ENCODE assay signal across 22 cellular contexts in genomic region chr18:73895701-73896100, GRCh38.
DNase-seq lines count a peak whose midpoint lies in the region; ATAC-seq, FAIRE-seq and TF ChIP-seq lines count a peak whose summit lies in the region.
"Had no signal": no experiment of that assay in that cellular context is flagged by ENCODE, and none has a peak within 500 bp of the region (broad histone marks: within the 10 kb centered on the region; RNA-seq: fewer than 3 reads in every experiment).

No MANE protein-coding gene starts in this region.

- no peak overlapping the region for H3K4me3 Mint-ChIP-seq in naive B cell
- H3K4me3 Mint-ChIP-seq: activated CD8-positive, alpha-beta T cell treated with anti-CD3 and anti-CD28 coated beads, Interleukin-2, amount 10 ng/mL, durations not matched to agents 7 days and 5 days; activated naive CD8-positive, alpha-beta T cell treated with anti-CD3 and anti-CD28 coated beads, Interleukin-2, amount 50 U/mL, for 24 hours; activated T-helper 17 cell treated with anti-CD3 and anti-CD28 coated beads, Interleukin-2, amount 50 U/mL, for 72 hours; B cell; neural crest cell had no signal

- H3K27me3 ChIP-seq in bronchial epithelial cell (ENCODE audit: control insufficient read depth, insufficient read depth, low read length) = no peaks in the 10 kb centered on the region
- H3K27me3 ChIP-seq: dorsolateral prefrontal cortex had no signal

- TF ChIP-seq CTCF in bronchial epithelial cell (IDR thresholded peaks at IDR 0.05; ENCODE audit: insufficient read depth, low read length, severe bottlenecking) = no peak

- no peak for TF ChIP-seq POLR2A in erythroblast (IDR thresholded peaks at IDR 0.05; ENCODE audit: low read length)

- peak overlapping the region in 4 of 6 donors; percentile 8 to 87 (median 36) for H3K27ac Mint-ChIP-seq in naive B cell
- H3K27ac Mint-ChIP-seq: activated CD8-positive, alpha-beta T cell treated with anti-CD3 and anti-CD28 coated beads, Interleukin-2, amount 10 ng/mL, durations not matched to agents 7 days and 5 days; activated naive CD8-positive, alpha-beta T cell treated with anti-CD3 and anti-CD28 coated beads, Interleukin-2, amount 50 U/mL, for 24 hours; activated T-helper 17 cell treated with anti-CD3 and anti-CD28 coated beads, Interleukin-2, amount 50 U/mL, for 72 hours; B cell had no signal

- ATAC-seq in naive B cell (ENCODE audit: low read depth in 2 of 2) (no peak), HG03520 (IDR thresholded peaks at IDR 0.05; ENCODE audit: unreplicated experiment) (no peak)
- ATAC-seq: activated CD8-positive, alpha-beta T cell treated with anti-CD3 and anti-CD28 coated beads, Interleukin-2, amount 10 ng/mL, durations not matched to agents 7 days and 5 days; activated naive CD8-positive, alpha-beta T cell treated with anti-CD3 and anti-CD28 coated beads, Interleukin-2, amount 50 U/mL, for 24 hours; activated T-helper 17 cell treated with anti-CD3 and anti-CD28 coated beads, Interleukin-2, amount 50 U/mL, for 72 hours had no signal

- no peaks in the 10 kb centered on the region for H3K36me3 Mint-ChIP-seq in naive B cell

- no peak for FAIRE-seq in bronchial epithelial cell (lab: Jason Lieb, UNC)

- H3K36me3 ChIP-seq in bronchial epithelial cell (ENCODE audit: control insufficient read depth, insufficient read depth, low read length) = no peaks in the 10 kb centered on the region
- H3K36me3 ChIP-seq: esophagus squamous epithelium had no signal

- no peaks in the 10 kb centered on the region for H3K9me3 Mint-ChIP-seq in naive B cell
- H3K9me3 Mint-ChIP-seq: activated naive CD8-positive, alpha-beta T cell treated with anti-CD3 and anti-CD28 coated beads, Interleukin-2, amount 50 U/mL, for 24 hours; activated T-helper 17 cell treated with anti-CD3 and anti-CD28 coated beads, Interleukin-2, amount 50 U/mL, for 72 hours; neural crest cell had no signal

- no peak overlapping the region for H3K4me3 ChIP-seq in bronchial epithelial cell (ENCODE audit: low read depth, low read length)
- H3K4me3 ChIP-seq: dorsolateral prefrontal cortex, esophagus squamous epithelium, GM23248 had no signal

- H3K4me1 Mint-ChIP-seq in naive B cell = no peaks in the 10 kb centered on the region
- H3K4me1 Mint-ChIP-seq: activated T-helper 17 cell treated with anti-CD3 and anti-CD28 coated beads, Interleukin-2, amount 50 U/mL, for 72 hours; B cell had no signal

- DNase-seq in NCI-H2081 (lab: John Stamatoyannopoulos, UW) (peak; percentile 6 to 63), NCI-H2081 treated with DMSO at 0.1 percent for 48 hours (lab: John Stamatoyannopoulos, UW) (no peak), NCI-H2196 (lab: John Stamatoyannopoulos, UW; ENCODE audit: unreplicated experiment) (peak; percentile 65), bronchial epithelial cell (ENCODE audit: low read depth) (peak; percentile 91), naive B cell (no peak), NCI-H446 (lab: John Stamatoyannopoulos, UW) (no peak), erythroblast (lab: John Stamatoyannopoulos, UW) (no peak)
- DNase-seq: activated CD8-positive, alpha-beta T cell treated with anti-CD3 and anti-CD28 coated beads, Interleukin-2, amount 10 ng/mL, durations not matched to agents 7 days and 5 days; activated naive CD8-positive, alpha-beta T cell treated with anti-CD3 and anti-CD28 coated beads, Interleukin-2, amount 50 U/mL, for 24 hours; dorsolateral prefrontal cortex; esophagus squamous epithelium; GM23248; KG1; mesenchymal stem cell; NCI-H1092 treated with DMSO at 0.1 percent for 48 hours; stimulated activated CD4-positive, alpha-beta T cell treated with anti-CD3 and anti-CD28 coated beads, Interleukin-15, amount 100 ng/mL, for 24 hours; stimulated activated naive CD8-positive, alpha-beta T cell treated with anti-CD3 and anti-CD28 coated beads, Interleukin-15, Interleukin-2, amounts not matched to agents 100 U/mL and 50 U/mL, for 24 hours; SW 1271 had no signal

- peaks cover 1 to 9% (median 4%) of the 10 kb centered on the region in 3 donors for H3K27me3 Mint-ChIP-seq in naive B cell
- H3K27me3 Mint-ChIP-seq: B cell had no signal

Comparison
In these comparisons a context has a peak if more than half of its experiments do, and no peak if none do; other contexts are left out.
1. DNase-seq: peak in NCI-H2081 (2 of 2), NCI-H2196 (single experiment) and bronchial epithelial cell (single experiment); none in NCI-H2081 treated with DMSO at 0.1 percent for 48 hours (single experiment), naive B cell (single experiment), NCI-H446 (0 of 2) and erythroblast (0 of 2).